In the genomic region with DNA sequence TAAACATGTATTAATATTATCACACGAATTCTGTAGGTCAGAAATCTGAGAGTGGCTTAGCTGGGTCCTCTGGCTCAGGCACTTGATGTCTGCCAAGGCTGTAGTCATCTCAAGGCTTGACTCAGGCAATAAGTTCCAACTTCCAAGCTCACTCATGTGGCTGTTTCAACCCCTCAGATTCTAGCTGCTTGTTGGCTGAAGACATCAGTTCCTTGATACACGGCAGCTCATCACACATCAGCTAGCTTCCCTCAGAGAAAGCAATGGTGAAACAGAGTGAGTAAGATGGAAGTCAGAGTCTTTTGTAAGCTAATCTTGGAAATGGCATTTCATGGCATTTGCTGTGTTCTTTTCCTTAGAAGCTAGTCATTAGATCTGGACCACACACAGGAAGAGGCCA, we compare ENCODE assay signal across 21 cellular contexts.
A peak's percentile ranks its signal among the peaks of the same experiment; 100 is the strongest.
DNase-seq lines count a peak whose midpoint lies in the region; FAIRE-seq and TF ChIP-seq lines count a peak whose summit lies in the region.
"Had no signal": no experiment of that assay in that cellular context is flagged by ENCODE, and none has a peak within 500 bp of the region (broad histone marks: within the 10 kb centered on the region; RNA-seq: fewer than 3 reads in every experiment).

No MANE protein-coding gene starts in this region.

- CTCF ChIA-PET in Calu3 (lab: Charles Lee) = no interaction called here

- no peaks in the 10 kb centered on the region for H3K9me3 ChIP-seq in MM.1S (replicated peaks; ENCODE audit: insufficient read depth, low read length)
- H3K9me3 ChIP-seq: A549 had no signal

- H3K4me3 ChIP-seq in AG10803 (ENCODE audit: low read length) (no peak overlapping the region), bronchial epithelial cell (ENCODE audit: low read depth, low read length) (no peak overlapping the region), foreskin fibroblast (ENCODE audit: low read depth in 1 of 2, low read length in 2 of 2) (no peak overlapping the region), MM.1S (ENCODE audit: low read length) (no peak overlapping the region)
- H3K4me3 ChIP-seq: A549, GM23338 had no signal

- H3K9me3 Mint-ChIP-seq in HFFc6 (no peaks in the 10 kb centered on the region), Calu3 (ENCODE audit: low read depth, unreplicated experiment) (peaks cover 4% of the 10 kb centered on the region)
- H3K9me3 Mint-ChIP-seq: CD8-positive, alpha-beta memory T cell; GM23338 had no signal

- no peak overlapping the region for H3K9ac ChIP-seq in MM.1S (ENCODE audit: low read length)
- H3K9ac ChIP-seq: KMS-11 had no signal

- H3K27ac Mint-ChIP-seq in HFFc6 = peak overlapping the region; percentile 22; the same call in 1 of the 2 replicates
- H3K27ac Mint-ChIP-seq in Calu3 (ENCODE audit: unreplicated experiment) = no peak overlapping the region
- H3K27ac Mint-ChIP-seq: GM23338 had no signal

- no peaks in the 10 kb centered on the region for H3K4me1 ChIP-seq in MM.1S (ENCODE audit: low read length)

- no peaks in the 10 kb centered on the region for H3F3A ChIP-seq in MM.1S (ENCODE audit: insufficient read depth, low read length)

- no TSS peak for BruUV-seq in Calu3 (replicated peaks; lab: Mats Ljungman, UMichigan)

- no peaks in the 10 kb centered on the region for H3K36me3 ChIP-seq in bronchial epithelial cell (ENCODE audit: control insufficient read depth, insufficient read depth, low read length)
- no peaks in the 10 kb centered on the region for H3K36me3 ChIP-seq in MM.1S (replicated peaks; ENCODE audit: insufficient read depth, low read length)

- no peak overlapping the region for H2AFZ ChIP-seq in MM.1S (ENCODE audit: low read length)
- H2AFZ ChIP-seq: GM23338 had no signal

- H3K4me2 ChIP-seq in MM.1S (ENCODE audit: low read depth, low read length) = no peak overlapping the region
- H3K4me2 ChIP-seq: A549, GM23338, KMS-11 had no signal

- no peaks in the 10 kb centered on the region for H3K79me2 ChIP-seq in MM.1S (ENCODE audit: low read length)

- no peak for FAIRE-seq in bronchial epithelial cell (lab: Jason Lieb, UNC)
- FAIRE-seq: A549, D721Med, RCC 7860 had no signal

- H3K36me3 Mint-ChIP-seq in HFFc6 (ENCODE audit: low read depth) (peaks cover 19% of the 10 kb centered on the region), Calu3 (ENCODE audit: insufficient read depth, unreplicated experiment) (no peaks in the 10 kb centered on the region)

- no peak overlapping the region for H3K4me3 Mint-ChIP-seq in HFFc6
- no peak overlapping the region for H3K4me3 Mint-ChIP-seq in Calu3 (ENCODE audit: low read depth, unreplicated experiment)
- H3K4me3 Mint-ChIP-seq: CD8-positive, alpha-beta memory T cell; GM23338 had no signal

- peaks cover 61% of the 10 kb centered on the region for H3K4me1 Mint-ChIP-seq in HFFc6 (ENCODE audit: low read depth)
- H3K4me1 Mint-ChIP-seq in Calu3 (ENCODE audit: low read depth, unreplicated experiment) = no peaks in the 10 kb centered on the region
- H3K4me1 Mint-ChIP-seq: GM23338 had no signal

- no peaks in the 10 kb centered on the region for H3K27me3 ChIP-seq in bronchial epithelial cell (ENCODE audit: control insufficient read depth, insufficient read depth, low read length)
- no peaks in the 10 kb centered on the region for H3K27me3 ChIP-seq in MM.1S (replicated peaks; ENCODE audit: insufficient read depth, low read length)

- intact Hi-C loops in Calu3 (cut with micrococcal nuclease; ENCODE audit: unreplicated experiment) = no loop called here

- H3K9me2 ChIP-seq in MM.1S (replicated peaks; ENCODE audit: insufficient read depth, low read length) = no peaks in the 10 kb centered on the region

- H3K27ac ChIP-seq in MM.1S (ENCODE audit: low read length) = no peak overlapping the region
- H3K27ac ChIP-seq: A549, KMS-11 had no signal

- TF ChIP-seq CTCF in AG10803 (conservative IDR thresholded peaks at IDR 0.05; ENCODE audit: low read length) = no peak
- TF ChIP-seq CTCF in HFFc6 (IDR thresholded peaks at IDR 0.05) = no peak
- TF ChIP-seq CTCF in bronchial epithelial cell (IDR thresholded peaks at IDR 0.05; ENCODE audit: insufficient read depth, low read length, severe bottlenecking) = no peak
- no peak for TF ChIP-seq CTCF in foreskin fibroblast (IDR thresholded peaks at IDR 0.05; ENCODE audit: low read depth, low read length)
- TF ChIP-seq CTCF in Calu3 (IDR thresholded peaks at IDR 0.05; ENCODE audit: unreplicated experiment) = no peak
- TF ChIP-seq CTCF in MM.1S (IDR thresholded peaks at IDR 0.05; ENCODE audit: low read length) = no peak

- H3K27me3 Mint-ChIP-seq in HFFc6 (ENCODE audit: insufficient read depth) (peaks cover 9% of the 10 kb centered on the region; the same call in 1 of the 2 replicates), Calu3 (ENCODE audit: unreplicated experiment) (no peaks in the 10 kb centered on the region)
- H3K27me3 Mint-ChIP-seq: CD8-positive, alpha-beta memory T cell had no signal

- DNase-seq in AG10803 (ENCODE audit: low read depth) (peak; percentile 12), HFFc6 (peak; percentile 41), bronchial epithelial cell (ENCODE audit: low read depth) (peak; percentile 18), foreskin fibroblast (peak; percentile 75 to 77), Calu3 (no peak), MM.1S (no peak), NCI-H2029 (lab: John Stamatoyannopoulos, UW) (no peak), putamen (ENCODE audit: low spot score) (no peak)
- DNase-seq: C1 segment of cervical spinal cord; CD8-positive, alpha-beta memory T cell; DMS79; GDM1; NCI-H1105; NCI-H748 treated with DMSO at 0.1 percent for 48 hours; NK-92 treated with Interleukin-12 subunit alpha and Interleukin-12 subunit beta, amount 100 ng/mL, for 24 hours; SW 1271 had no signal

- no peaks in the 10 kb centered on the region for H4K20me1 ChIP-seq in MM.1S (ENCODE audit: insufficient read depth, low read length)

Comparison
In these comparisons a context has a peak if more than half of its experiments do, and no peak if none do; other contexts are left out.
1. DNase-seq: peak in AG10803 (single experiment), HFFc6 (single experiment), bronchial epithelial cell (single experiment) and foreskin fibroblast (2 of 2); none in Calu3 (single experiment), MM.1S (single experiment), NCI-H2029 (single experiment) and putamen (single experiment).